In the genomic region with DNA sequence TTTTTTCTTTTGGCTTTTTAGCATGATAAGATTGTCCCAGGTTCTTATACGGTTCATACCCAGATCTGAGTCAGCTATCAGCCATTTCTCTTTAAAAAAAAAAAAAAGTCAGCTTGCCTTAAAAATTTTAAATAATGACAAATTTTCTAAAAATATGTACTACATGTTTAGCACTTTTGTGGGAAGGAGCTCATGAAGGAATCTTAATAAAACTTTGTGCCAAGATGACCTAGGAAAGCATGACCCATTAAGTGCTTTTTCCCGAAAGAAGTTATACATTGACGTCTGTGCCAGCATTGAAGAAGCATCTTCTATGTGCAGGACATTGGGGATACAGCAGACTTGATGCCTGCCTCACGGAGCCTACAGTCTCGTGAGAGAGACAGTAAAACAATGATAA, we compare ENCODE assay signal across 23 cellular contexts. TPM values are rescaled to one million over a fixed set of nuclear protein-coding genes. Genes with fewer than 3 reads are reported as not detected.
DNase-seq lines count a peak whose midpoint lies in the region; ATAC-seq and TF ChIP-seq lines count a peak whose summit lies in the region.
"Had no signal": no experiment of that assay in that cellular context is flagged by ENCODE, and none has a peak within 500 bp of the region (broad histone marks: within the 10 kb centered on the region; RNA-seq: fewer than 3 reads in every experiment).

No MANE protein-coding gene starts in this region.

- peak overlapping the region; percentile 7 for H3K27ac ChIP-seq in hepatocyte
- H3K27ac ChIP-seq: HL-60 had no signal

- no peaks in the 10 kb centered on the region for H3K27me3 ChIP-seq in hepatocyte

- H3K27me3 Mint-ChIP-seq in chondrocyte (ENCODE audit: low read depth): no peaks in the 10 kb centered on the region
- H3K27me3 Mint-ChIP-seq in natural killer cell (ENCODE audit: low read depth in 2 of 2): peaks cover 9 to 21% of the 10 kb centered on the region in 2 donors

- no peaks in the 10 kb centered on the region for H4K20me1 ChIP-seq in hepatocyte (ENCODE audit: insufficient read depth, poor library complexity, severe bottlenecking)

- H3K27ac Mint-ChIP-seq in chondrocyte (ENCODE audit: unreplicated experiment): peak overlapping the region; percentile 90
- H3K27ac Mint-ChIP-seq in natural killer cell: no peak overlapping the region
- H3K27ac Mint-ChIP-seq: GM23338, H9 had no signal

- no peak for TF ChIP-seq CTCF in chondrocyte (IDR thresholded peaks at IDR 0.05)
- no peak for TF ChIP-seq CTCF in hepatocyte (IDR thresholded peaks at IDR 0.05; ENCODE audit: poor library complexity)
- TF ChIP-seq CTCF in natural killer cell (IDR thresholded peaks at IDR 0.05): no peak

- no peaks in the 10 kb centered on the region for H3K9me2 ChIP-seq in hepatocyte (replicated peaks; ENCODE audit: insufficient read depth)
- H3K9me2 ChIP-seq: SK-N-SH had no signal

- H3K4me1 Mint-ChIP-seq in chondrocyte (ENCODE audit: low read depth): peaks cover 20% of the 10 kb centered on the region
- H3K4me1 Mint-ChIP-seq in natural killer cell: peaks cover 0 to 6% of the 10 kb centered on the region in 2 donors

- WGBS in hepatocyte (ENCODE audit: low lambda C conversion rate, missing lambda C conversion rate): 81% methylated on average over 5 of the region's 5 CpGs

- DNase-seq in GM04503 (ENCODE audit: low read depth) (peak; percentile 63), chondrocyte (ENCODE audit: low spot score) (no peak), hepatocyte (ENCODE audit: low spot score) (no peak), natural killer cell (no peak), activated gamma-delta T cell treated with Interleukin-2 at 50 U/mL for 16 hours (no peak), NCI-H2171 treated with DMSO at 0.1 percent for 48 hours (lab: John Stamatoyannopoulos, UW) (no peak)
- DNase-seq: Calu3; DMS153; H9; Karpas-422; NCI-H1092; NCI-H1436; NCI-H187; NCI-H2081 treated with DMSO at 0.1 percent for 48 hours; NCI-H524 treated with DMSO at 0.1 percent for 48 hours; NCI-H774; NK-92 treated with Interleukin-12 subunit alpha and Interleukin-12 subunit beta, amount 100 ng/mL, for 24 hours; PC-3; SK-N-SH; SW 1271 had no signal

- H3K79me2 ChIP-seq in hepatocyte: no peaks in the 10 kb centered on the region

- no peaks in the 10 kb centered on the region for H3K36me3 ChIP-seq in hepatocyte (replicated peaks; ENCODE audit: insufficient read depth, low read depth)

- H3K4me1 ChIP-seq in hepatocyte (ENCODE audit: insufficient read depth): no peaks in the 10 kb centered on the region

- ATAC-seq in natural killer cell (no peak), HG03095 (IDR thresholded peaks at IDR 0.05; ENCODE audit: unreplicated experiment) (no peak)
- ATAC-seq: GM23338, PC-3 had no signal

- no peak overlapping the region for H3K4me3 Mint-ChIP-seq in chondrocyte (ENCODE audit: unreplicated experiment)
- no peak overlapping the region for H3K4me3 Mint-ChIP-seq in natural killer cell
- H3K4me3 Mint-ChIP-seq: GM23338, H9 had no signal

- intact Hi-C loops in natural killer cell (cut with micrococcal nuclease): loop anchor here (10.0 kb wide), 1 partner anchor 173 kb away; no protein-coding TSS in a partner anchor

- H3K9me3 Mint-ChIP-seq in chondrocyte (ENCODE audit: low read depth): no peaks in the 10 kb centered on the region
- H3K9me3 Mint-ChIP-seq in natural killer cell: no peaks in the 10 kb centered on the region
- H3K9me3 Mint-ChIP-seq: GM23338, H9 had no signal

- H2AFZ ChIP-seq in hepatocyte: no peak overlapping the region
- H2AFZ ChIP-seq: GM23338 had no signal

- no peak overlapping the region for H3K4me3 ChIP-seq in hepatocyte
- H3K4me3 ChIP-seq: GM23338 had no signal

- no peaks in the 10 kb centered on the region for H3K9me3 ChIP-seq in hepatocyte (ENCODE audit: low read depth)
- H3K9me3 ChIP-seq: SK-N-SH had no signal

- H3K36me3 Mint-ChIP-seq in chondrocyte (ENCODE audit: low read depth): no peaks in the 10 kb centered on the region
- no peaks in the 10 kb centered on the region for H3K36me3 Mint-ChIP-seq in natural killer cell

- H3K4me2 ChIP-seq in hepatocyte: no peak overlapping the region
- H3K4me2 ChIP-seq: GM23338, SK-N-SH had no signal

RNA-seq across cellular contexts. Expression of a gene that starts 4.5 kb away (rescaled TPM):
- total RNA-seq in chondrocyte (133 to 184 TPM (median 137 TPM) in 3 replicates), hepatocyte (87.9 and 94.6 TPM in 2 replicates), natural killer cell (100 to 1,000 TPM; 111 to 167 (median 132) TPM)
- polyA plus RNA-seq in hepatocyte: 103 and 138 TPM in 2 replicates
